8 cellular contexts compared by ENCODE assay signal in genomic region chr3:14431556-14431927, GRCh38. TPM values are rescaled to one million over a fixed set of nuclear protein-coding genes. Genes with fewer than 3 reads are reported as not detected.
DNase-seq lines count a peak whose midpoint lies in the region; ATAC-seq, FAIRE-seq and TF ChIP-seq lines count a peak whose summit lies in the region.

No MANE protein-coding gene starts in this region.

- H3K4me3 ChIP-seq in CD4-positive, alpha-beta memory T cell (ENCODE audit: low read length in 2 of 2), result peak overlapping the region; percentile 26 to 77
- H3K4me3 ChIP-seq in HepG2 (replicated peaks in 1 of 3; ENCODE audit: insufficient read depth in 1 of 3, low read depth in 2 of 3, low read length in 3 of 3), result 0 out of 6 replicates have a peak overlapping the region, but pooled peaks of 1 of the 3 experiments have one; percentile 17

- H3K36me3 ChIP-seq in CD4-positive, alpha-beta memory T cell (ENCODE audit: insufficient read depth, low read length), result no peaks in the 10 kb centered on the region
- peaks cover 1 to 3% of the 10 kb centered on the region in 2 experiments; a peak in 3 of 5 replicates for H3K36me3 ChIP-seq in HepG2 (replicated peaks in 1 of 2; ENCODE audit: control insufficient read depth in 1 of 2, insufficient read depth in 2 of 2, low read length in 2 of 2)

- H4K20me1 ChIP-seq in HepG2 (ENCODE audit: insufficient read depth, low read length), result no peaks in the 10 kb centered on the region; the same call in 1 of the 2 replicates

- peak overlapping the region; percentile 98 for H3K27ac ChIP-seq in CD4-positive, alpha-beta memory T cell (ENCODE audit: low read depth, low read length)
- peak overlapping the region; percentile 73 for H3K27ac ChIP-seq in HepG2 (ENCODE audit: extremely low read length, insufficient read depth, low read length)

- no peak for TF ChIP-seq POLR2A in HepG2 (IDR thresholded peaks at IDR 0.05; ENCODE audit: insufficient read depth in 1 of 2, low read depth in 2 of 2, low read length in 2 of 2)

- ATAC-seq in GM19372 (IDR thresholded peaks at IDR 0.05; ENCODE audit: low read depth, unreplicated experiment) (peak; percentile 38), HG03280 (IDR thresholded peaks at IDR 0.05; ENCODE audit: unreplicated experiment) (peak; percentile 31), HepG2 (peak; percentile 47)

- POLR2A ChIA-PET in CD4-positive, alpha-beta memory T cell (lab: Charles Lee; ENCODE audit: partially characterized antibody), result interaction anchor here (1.0 to 18.6 kb wide), 18 partner anchors 9 to 1017 kb away, joined by 3 to 394 read pairs (median 6); partner anchors contain the start of genes CAPN7, CCDC174, CHCHD4 and LSM3
- POLR2A ChIA-PET in activated CD4-positive, alpha-beta memory T cell treated with anti-CD3 and anti-CD28 coated beads, Interleukin-2, amount 10 ng/mL, durations not matched to agents 7 days and 5 days (lab: Charles Lee), result interaction anchor here (1.0 to 4.9 kb wide), 15 partner anchors 10 to 525 kb away, joined by 3 to 105 read pairs (median 7); partner anchors contain the start of genes CCDC174, CHCHD4, LSM3 and SLC6A6
- POLR2A ChIA-PET in HepG2 (lab: Yijun Ruan, JAX), result interaction anchor here (1.5 to 2.1 kb wide), 3 partner anchors 13 to 29 kb away, joined by 4 to 7 read pairs (median 6); partner anchors contain the start of gene SLC6A6

- H3K4me3 Mint-ChIP-seq in CD4-positive, alpha-beta memory T cell, result peak overlapping the region; percentile 77 to 93 (median 80)
- peak overlapping the region; percentile 75 for H3K4me3 Mint-ChIP-seq in activated CD4-positive, alpha-beta memory T cell treated with anti-CD3 and anti-CD28 coated beads, Interleukin-2, amount 10 ng/mL, durations not matched to agents 7 days and 5 days

- peak overlapping the region; percentile 65 for H3K4me2 ChIP-seq in HepG2 (ENCODE audit: low read depth, low read length)

- peaks cover 67 to 98% (median 88%) of the 10 kb centered on the region in 4 donors for H3K4me1 Mint-ChIP-seq in CD4-positive, alpha-beta memory T cell
- H3K4me1 Mint-ChIP-seq in activated CD4-positive, alpha-beta memory T cell treated with anti-CD3 and anti-CD28 coated beads, Interleukin-2, amount 10 ng/mL, durations not matched to agents 7 days and 5 days, result peaks cover 91% of the 10 kb centered on the region

- H3K36me3 Mint-ChIP-seq in CD4-positive, alpha-beta memory T cell, result peaks cover 0 to 3% of the 10 kb centered on the region in 2 donors
- H3K36me3 Mint-ChIP-seq in activated CD4-positive, alpha-beta memory T cell treated with anti-CD3 and anti-CD28 coated beads, Interleukin-2, amount 10 ng/mL, durations not matched to agents 7 days and 5 days (ENCODE audit: low read depth), result peaks cover 10% of the 10 kb centered on the region

- CTCF ChIA-PET in CD4-positive, alpha-beta memory T cell (lab: Charles Lee; ENCODE audit: partially characterized antibody), result interaction anchor here (1.0 to 5.6 kb wide), 9 partner anchors 11 to 253 kb away, joined by 3 to 52 read pairs (median 5); partner anchors contain the start of genes LSM3, SLC6A6 and XPC
- CTCF ChIA-PET in activated CD4-positive, alpha-beta memory T cell treated with anti-CD3 and anti-CD28 coated beads, Interleukin-2, amount 10 ng/mL, durations not matched to agents 7 days and 5 days (lab: Charles Lee), result interaction anchor here (1.1 to 4.5 kb wide), 9 partner anchors 27 to 228 kb away, joined by 3 to 28 read pairs (median 5); partner anchors contain the start of gene SLC6A6
- CTCF ChIA-PET in HepG2 (lab: Yijun Ruan, JAX; ENCODE audit: low intra/inter-chr PET ratio, low total read pairs), result no interaction called here

- TF ChIP-seq RAD21 in HepG2 (CRISPR knock-in tag; IDR thresholded peaks at IDR 0.05), result no peak

- peak overlapping the region; percentile 24 for H3K9ac ChIP-seq in HepG2 (ENCODE audit: insufficient read depth, low read depth, low read length)

- intact Hi-C loops in CD4-positive, alpha-beta memory T cell (cut with micrococcal nuclease), result no loop called here
- intact Hi-C loops in HepG2 (cut with micrococcal nuclease; ENCODE audit: unreplicated experiment), result loop anchor here (2.0 kb wide), 1 partner anchor 29 kb away; the partner anchor contains the start of gene SLC6A6

- no peak for DNase-seq in CD4-positive, alpha-beta memory T cell
- DNase-seq in activated CD4-positive, alpha-beta memory T cell treated with anti-CD3 and anti-CD28 coated beads, Interleukin-2, amount 10 ng/mL, durations not matched to agents 7 days and 5 days, result no peak
- DNase-seq in HepG2 (ENCODE audit: low spot score) (no peak), EL (no peak), inferior parietal cortex (ENCODE audit: extremely low spot score) (no peak), NCI-H2196 treated with DMSO at 0.1 percent for 48 hours (lab: John Stamatoyannopoulos, UW; ENCODE audit: unreplicated experiment) (no peak)

- no peaks in the 10 kb centered on the region for H3K27me3 Mint-ChIP-seq in CD4-positive, alpha-beta memory T cell
- H3K27me3 Mint-ChIP-seq in activated CD4-positive, alpha-beta memory T cell treated with anti-CD3 and anti-CD28 coated beads, Interleukin-2, amount 10 ng/mL, durations not matched to agents 7 days and 5 days, result no peaks in the 10 kb centered on the region

- H3K27me3 ChIP-seq in CD4-positive, alpha-beta memory T cell (ENCODE audit: insufficient read depth, low read length), result no peaks in the 10 kb centered on the region
- no peaks in the 10 kb centered on the region for H3K27me3 ChIP-seq in HepG2 (ENCODE audit: control insufficient read depth in 1 of 2, insufficient read depth in 2 of 2, low read length in 2 of 2)

- in situ Hi-C loops in HepG2 (cut with HindIII; ENCODE audit: extremely low pct_ligation_motif_present, low pct_unique_long_range_greater_than_20kb), result no loop called here

- no peaks in the 10 kb centered on the region for H3K9me3 Mint-ChIP-seq in CD4-positive, alpha-beta memory T cell
- H3K9me3 Mint-ChIP-seq in activated CD4-positive, alpha-beta memory T cell treated with anti-CD3 and anti-CD28 coated beads, Interleukin-2, amount 10 ng/mL, durations not matched to agents 7 days and 5 days, result no peaks in the 10 kb centered on the region

- 42% methylated on average over 8 of the region's 8 CpGs for WGBS in HepG2 (ENCODE audit: low lambda C conversion rate)

- H3K9me3 ChIP-seq in CD4-positive, alpha-beta memory T cell (ENCODE audit: control insufficient read depth in 1 of 2, low read length in 2 of 2), result no peaks in the 10 kb centered on the region
- no peaks in the 10 kb centered on the region for H3K9me3 ChIP-seq in HepG2 (ENCODE audit: low read length)

- BruUV-seq in HepG2 (replicated peaks; lab: Mats Ljungman, UMichigan), result no TSS peak

- FAIRE-seq in HepG2 (lab: Jason Lieb, UNC), result peak; percentile 12

- H3K79me2 ChIP-seq in HepG2 (ENCODE audit: insufficient read depth, low read length), result peaks cover 7% of the 10 kb centered on the region

- peak; percentile 28 for TF ChIP-seq CTCF in HepG2 (CRISPR knock-in tag; IDR thresholded peaks at IDR 0.05)

- TF ChIP-seq EP300 in HepG2 (IDR thresholded peaks at IDR 0.05; ENCODE audit: low read depth in 2 of 2, low read length in 2 of 2) (no peak), HepG2 (CRISPR knock-in tag; IDR thresholded peaks at IDR 0.05; ENCODE audit: borderline replicate concordance) (no peak)

- H3K4me1 ChIP-seq in CD4-positive, alpha-beta memory T cell (ENCODE audit: insufficient read depth, low read length), result peaks cover 97% of the 10 kb centered on the region
- peaks cover 57% of the 10 kb centered on the region for H3K4me1 ChIP-seq in HepG2 (ENCODE audit: insufficient read depth, low read length)

- no peak overlapping the region for H2AFZ ChIP-seq in HepG2 (ENCODE audit: low read length)

- peak overlapping the region; percentile 97 to 100 (median 100) for H3K27ac Mint-ChIP-seq in CD4-positive, alpha-beta memory T cell
- peak overlapping the region; percentile 100 for H3K27ac Mint-ChIP-seq in activated CD4-positive, alpha-beta memory T cell treated with anti-CD3 and anti-CD28 coated beads, Interleukin-2, amount 10 ng/mL, durations not matched to agents 7 days and 5 days

TF ChIP-seq in HepG2, 621 proteins besides CTCF, POLR2A, EP300 and RAD21:
- peak; percentile 1 for TF ChIP-seq RBM39 (IDR thresholded peaks at IDR 0.05; ENCODE audit: low read depth, low read length, poor library complexity, severe bottlenecking)
- peak; percentile 32 for TF ChIP-seq STAG1 (CRISPR knock-in tag; IDR thresholded peaks at IDR 0.05)
- TF ChIP-seq RFX5 (IDR thresholded peaks at IDR 0.05; ENCODE audit: low read depth, low read length), result no peak

RNA-seq across cellular contexts. Expression of gene SLC6A6, which starts 29.1 kb away (rescaled TPM):
- 10 to 100 TPM; 50.6 to 51.8 TPM for total RNA-seq in CD4-positive, alpha-beta memory T cell
- 1 to 10 TPM; 3.8 to 8.8 TPM for polyA plus RNA-seq in CD4-positive, alpha-beta memory T cell
- 10 to 100 TPM; 59.0 to 61.5 TPM for total RNA-seq in activated CD4-positive, alpha-beta memory T cell treated with anti-CD3 and anti-CD28 coated beads, Interleukin-2, amount 10 ng/mL, durations not matched to agents 7 days and 5 days
- 10.7 and 20.7 TPM in 2 replicates for total RNA-seq in HepG2 (2016; rRNA removed; fragmentation: Illumina TruSeq; extraction: Trizol)
- total RNA-seq in HepG2 (2016; cell fraction: cytosol; rRNA removed; fragmentation: Illumina TruSeq; extraction: Trizol; ENCODE audit: low read depth), result 8.8 and 11.0 TPM in 2 replicates
- total RNA-seq in HepG2 (2016; cell fraction: insoluble cytoplasmic fraction; rRNA removed; fragmentation: Illumina TruSeq; extraction: Trizol), result 8.8 and 20.3 TPM in 2 replicates
- total RNA-seq in HepG2 (2016; cell fraction: membrane; rRNA removed; fragmentation: Illumina TruSeq; extraction: Trizol), result 5.1 and 5.2 TPM in 2 replicates
- total RNA-seq in HepG2 (2016; cell fraction: nucleus; rRNA removed; fragmentation: Illumina TruSeq; extraction: Trizol), result 25.9 and 32.4 TPM in 2 replicates
- polyA plus RNA-seq in HepG2 (2011; rRNA removed), result 14.1 and 15.4 TPM in 2 replicates
- polyA plus RNA-seq in HepG2 (2011; cell fraction: cytosol; rRNA removed), result 8.6 and 9.7 TPM in 2 replicates
- 33.2 and 41.8 TPM in 2 replicates for polyA plus RNA-seq in HepG2 (2011; cell fraction: nucleus; rRNA removed)
- 10.9 and 13.7 TPM in 2 replicates for polyA plus RNA-seq in HepG2 (2012)
- 0.76 and 1.2 TPM in 2 replicates for polyA plus RNA-seq in HepG2 (2016; cell fraction: cytosol; fragmentation: Illumina TruSeq; extraction: Trizol; ENCODE audit: low read depth)
- polyA plus RNA-seq in HepG2 (2016; cell fraction: insoluble cytoplasmic fraction; fragmentation: Illumina TruSeq; extraction: Trizol; ENCODE audit: low read depth), result 5.9 and 6.8 TPM in 2 replicates
- 1.5 and 1.7 TPM in 2 replicates for polyA plus RNA-seq in HepG2 (2016; cell fraction: membrane; fragmentation: Illumina TruSeq; extraction: Trizol; ENCODE audit: low read depth)
- polyA plus RNA-seq in HepG2 (2016; cell fraction: nucleus; fragmentation: Illumina TruSeq; extraction: Trizol; ENCODE audit: insufficient read depth, low read depth), result 35.4 and 36.8 TPM in 2 replicates
- polyA minus RNA-seq in HepG2 (2011; rRNA and poly(A)+ RNA removed; ENCODE audit: low replicate concordance), result 52.1 and 83.7 TPM in 2 replicates
- polyA minus RNA-seq in HepG2 (2011; cell fraction: cytosol; rRNA and poly(A)+ RNA removed), result 14.3 and 18.8 TPM in 2 replicates
- polyA minus RNA-seq in HepG2 (2011; cell fraction: nucleus; rRNA and poly(A)+ RNA removed), result 28.2 and 33.0 TPM in 2 replicates
